In the genomic region with DNA sequence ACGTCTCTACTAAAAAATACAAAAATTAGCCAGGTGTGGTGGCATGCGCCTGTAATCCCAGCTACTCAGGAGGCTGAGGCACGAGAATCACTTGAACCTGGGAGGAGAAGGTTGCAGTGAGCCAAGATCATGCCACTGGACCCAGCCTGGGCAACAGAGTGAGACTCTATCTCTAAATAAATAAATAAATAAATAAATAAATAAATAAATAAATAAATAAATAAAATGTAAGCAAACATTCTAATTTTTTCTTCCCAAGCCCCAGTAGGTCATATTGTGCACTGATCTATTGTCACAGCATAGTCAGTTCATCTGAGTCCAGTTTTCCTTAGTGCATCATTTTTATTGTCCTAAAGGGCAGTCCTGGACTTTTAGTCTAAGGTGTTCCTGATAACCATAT, we compare ENCODE assay signal across 3 cellular contexts. TPM values are rescaled to one million over a fixed set of nuclear protein-coding genes. Genes with fewer than 3 reads are reported as not detected.
"Had no signal": no experiment of that assay in that cellular context is flagged by ENCODE, and none has a peak within 500 bp of the region (broad histone marks: within the 10 kb centered on the region; RNA-seq: fewer than 3 reads in every experiment).

No MANE protein-coding gene starts in this region.

RNA-seq across cellular contexts. Expression of gene DBX2, which starts 44.5 kb away (rescaled TPM):
- polyA plus RNA-seq: naive thymus-derived CD8-positive, alpha-beta T cell; smooth muscle cell; spleen had no signal
